In genomic region chr10:115977855-115978254, GRCh38 we compare ENCODE assay signal across 21 cellular contexts.
DNase-seq lines count a peak whose midpoint lies in the region; ATAC-seq, FAIRE-seq and TF ChIP-seq lines count a peak whose summit lies in the region.
"Had no signal": no experiment of that assay in that cellular context is flagged by ENCODE, and none has a peak within 500 bp of the region (broad histone marks: within the 10 kb centered on the region; RNA-seq: fewer than 3 reads in every experiment).

No MANE protein-coding gene starts in this region.

- in situ Hi-C loops in HepG2 (cut with HindIII; ENCODE audit: extremely low pct_ligation_motif_present, low pct_unique_long_range_greater_than_20kb) = no loop called here

- no peak for TF ChIP-seq POLR2A in HepG2 (IDR thresholded peaks at IDR 0.05; ENCODE audit: insufficient read depth in 1 of 2, low read depth in 2 of 2, low read length in 2 of 2)
- no peak for TF ChIP-seq POLR2A in right lobe of liver (IDR thresholded peaks at IDR 0.05)
- TF ChIP-seq POLR2A in sigmoid colon (IDR thresholded peaks at IDR 0.05) = no peak

- H3K4me1 ChIP-seq in HepG2 (ENCODE audit: insufficient read depth, low read length) (no peaks in the 10 kb centered on the region), right lobe of liver (no peaks in the 10 kb centered on the region), sigmoid colon (no peaks in the 10 kb centered on the region)
- H3K4me1 ChIP-seq: A549; BLaER1 treated with 17β-estradiol and CSF1 and Interleukin-3, amounts not matched to agents 10 nM and 100 nM; Caco-2 had no signal

- intact Hi-C loops in HepG2 (cut with micrococcal nuclease; ENCODE audit: unreplicated experiment) = no loop called here
- intact Hi-C loops in right lobe of liver (cut with DNase I) = no loop called here
- intact Hi-C loops in sigmoid colon (cut with DNase I) = no loop called here

- POLR2A ChIA-PET in HepG2 (lab: Yijun Ruan, JAX) = no interaction called here

- CTCF ChIA-PET in HepG2 (lab: Yijun Ruan, JAX; ENCODE audit: low intra/inter-chr PET ratio, low total read pairs) = no interaction called here

- H3K9me3 ChIP-seq in HepG2 (ENCODE audit: low read length) = no peaks in the 10 kb centered on the region
- no peaks in the 10 kb centered on the region for H3K9me3 ChIP-seq in right lobe of liver
- H3K9me3 ChIP-seq in sigmoid colon = no peaks in the 10 kb centered on the region
- H3K9me3 ChIP-seq: A549; BLaER1 treated with 17β-estradiol and CSF1 and Interleukin-3, amounts not matched to agents 10 nM and 100 nM; Caco-2 had no signal

- ATAC-seq in HepG2 (no peak), right lobe of liver (no peak), left lobe of liver (no peak), HG02852 (IDR thresholded peaks at IDR 0.05; ENCODE audit: unreplicated experiment) (no peak)
- ATAC-seq: A549; CD8-positive, alpha-beta T cell had no signal

- no peak overlapping the region for H2AFZ ChIP-seq in HepG2 (ENCODE audit: low read length)

- H3K27me3 ChIP-seq in HepG2 (ENCODE audit: control insufficient read depth in 1 of 2, insufficient read depth in 2 of 2, low read length in 2 of 2) = no peaks in the 10 kb centered on the region
- H3K27me3 ChIP-seq in right lobe of liver = no peaks in the 10 kb centered on the region
- no peaks in the 10 kb centered on the region for H3K27me3 ChIP-seq in sigmoid colon
- H3K27me3 ChIP-seq: BLaER1 treated with 17β-estradiol and CSF1 and Interleukin-3, amounts not matched to agents 10 nM and 100 nM had no signal

- no peak overlapping the region for H3K4me2 ChIP-seq in HepG2 (ENCODE audit: low read depth, low read length)
- H3K4me2 ChIP-seq: A549; BLaER1 treated with 17β-estradiol and CSF1 and Interleukin-3, amounts not matched to agents 10 nM and 100 nM had no signal

- no TSS peak for BruUV-seq in HepG2 (replicated peaks; lab: Mats Ljungman, UMichigan)

- H3K9ac ChIP-seq in HepG2 (ENCODE audit: insufficient read depth, low read depth, low read length) = no peak overlapping the region
- H3K9ac ChIP-seq: BLaER1 treated with 17β-estradiol and CSF1 and Interleukin-3, amounts not matched to agents 10 nM and 100 nM had no signal

- H3K27ac ChIP-seq in HepG2 (ENCODE audit: extremely low read length, insufficient read depth, low read length) = no peak overlapping the region
- H3K27ac ChIP-seq in right lobe of liver = no peak overlapping the region
- no peak overlapping the region for H3K27ac ChIP-seq in sigmoid colon
- H3K27ac ChIP-seq: 22Rv1; A549; BLaER1 treated with 17β-estradiol and CSF1 and Interleukin-3, amounts not matched to agents 10 nM and 100 nM; C4-2B had no signal

- no peak for TF ChIP-seq RAD21 in HepG2 (CRISPR knock-in tag; IDR thresholded peaks at IDR 0.05)

- no peaks in the 10 kb centered on the region for H3K79me2 ChIP-seq in HepG2 (ENCODE audit: insufficient read depth, low read length)

- 6% methylated on average over 2 of the region's 3 CpGs for WGBS in HepG2 (ENCODE audit: low lambda C conversion rate)
- 65% methylated on average over 3 of the region's 3 CpGs for WGBS in right lobe of liver (ENCODE audit: insufficient coverage, low coverage, low lambda C conversion rate, missing lambda C conversion rate)
- 44 to 71% methylated on average over 3 of the region's 3 CpGs for WGBS in sigmoid colon, 2 donors

- DNase-seq in HepG2 (ENCODE audit: low spot score) (no peak), right lobe of liver (no peak), left lobe of liver (ENCODE audit: low spot score) (peak; percentile 7), sigmoid colon (peak; percentile 3)
- no peak for DNase-seq in effector CD4-positive, alpha-beta T cell
- DNase-seq: AML-193; Caco-2; Calu3; CD4-positive, alpha-beta T cell; CD8-positive, alpha-beta T cell; DMS79 treated with DMSO at 0.1 percent for 48 hours; GF-D8 had no signal

- H4K20me1 ChIP-seq in HepG2 (ENCODE audit: insufficient read depth, low read length) = no peaks in the 10 kb centered on the region
- H4K20me1 ChIP-seq: BLaER1 treated with 17β-estradiol and CSF1 and Interleukin-3, amounts not matched to agents 10 nM and 100 nM had no signal

- no peak for TF ChIP-seq EP300 in HepG2 (IDR thresholded peaks at IDR 0.05; ENCODE audit: low read depth in 2 of 2, low read length in 2 of 2)
- TF ChIP-seq EP300 in HepG2 (CRISPR knock-in tag; IDR thresholded peaks at IDR 0.05; ENCODE audit: borderline replicate concordance) = no peak
- TF ChIP-seq EP300 in sigmoid colon (IDR thresholded peaks at IDR 0.05) = no peak

- no peak for TF ChIP-seq CTCF in HepG2 (CRISPR knock-in tag; IDR thresholded peaks at IDR 0.05)
- no peak for TF ChIP-seq CTCF in right lobe of liver (IDR thresholded peaks at IDR 0.05)
- TF ChIP-seq CTCF in sigmoid colon (IDR thresholded peaks at IDR 0.05) = no peak

- no peak for FAIRE-seq in HepG2 (lab: Jason Lieb, UNC)
- FAIRE-seq: A549, D721Med, G401.6, GM12891, GM19239 had no signal

- no peaks in the 10 kb centered on the region for H3K36me3 ChIP-seq in HepG2 (replicated peaks in 1 of 2; ENCODE audit: control insufficient read depth in 1 of 2, insufficient read depth in 2 of 2, low read length in 2 of 2)
- no peaks in the 10 kb centered on the region for H3K36me3 ChIP-seq in right lobe of liver
- H3K36me3 ChIP-seq in sigmoid colon = no peaks in the 10 kb centered on the region
- H3K36me3 ChIP-seq: BLaER1 treated with 17β-estradiol and CSF1 and Interleukin-3, amounts not matched to agents 10 nM and 100 nM had no signal

- H3K4me3 ChIP-seq in HepG2 (replicated peaks in 1 of 3; ENCODE audit: insufficient read depth in 1 of 3, low read depth in 2 of 3, low read length in 3 of 3) (no peak overlapping the region), right lobe of liver (no peak overlapping the region), sigmoid colon (no peak overlapping the region)
- H3K4me3 ChIP-seq: A549; BLaER1 treated with 17β-estradiol and CSF1 and Interleukin-3, amounts not matched to agents 10 nM and 100 nM had no signal

TF ChIP-seq in HepG2, 621 proteins besides CTCF, POLR2A, EP300 and RAD21:
- TF ChIP-seq RFX3 (CRISPR knock-in tag; IDR thresholded peaks at IDR 0.05) (no peak), ZNF350 (CRISPR knock-in tag; IDR thresholded peaks at IDR 0.05; ENCODE audit: borderline replicate concordance, low read depth) (no peak), SOX13 (IDR thresholded peaks at IDR 0.05) (no peak), SOX13 (CRISPR knock-in tag; conservative IDR thresholded peaks at IDR 0.05 in 1 of 2, IDR thresholded peaks at IDR 0.05 in 1 of 2) (no peak), STAT5B (CRISPR knock-in tag; IDR thresholded peaks at IDR 0.05) (no peak), ZNF629 (CRISPR knock-in tag; conservative IDR thresholded peaks at IDR 0.05) (peak; percentile 75)
TF ChIP-seq in HepG2: peak in this region for 1.

Comparison
In these comparisons a context has a peak if more than half of its experiments do, and no peak if none do; other contexts are left out.
1. DNase-seq: peak in left lobe of liver (single experiment) and sigmoid colon (single experiment); none in HepG2 (single experiment), right lobe of liver (0 of 3) and effector CD4-positive, alpha-beta T cell (single experiment).